In the genomic region with DNA sequence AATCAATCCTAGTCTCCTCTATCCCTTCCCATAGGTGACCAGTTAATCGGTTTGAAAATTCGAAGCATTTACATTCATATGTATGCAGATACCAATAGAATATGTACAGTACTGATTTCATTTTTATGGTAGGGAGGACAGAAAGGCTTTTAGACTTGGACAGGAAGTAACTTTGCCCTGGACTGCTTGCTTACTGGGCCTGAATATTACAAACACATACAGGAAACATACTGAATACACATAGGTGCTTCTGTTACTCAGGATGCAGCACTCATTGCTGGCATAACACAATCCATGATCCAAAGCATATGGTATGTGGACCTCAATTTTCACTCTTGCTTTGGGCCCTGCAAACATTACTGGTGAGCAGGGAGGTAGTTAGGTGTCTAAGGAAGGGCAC, we compare ENCODE assay signal across 18 cellular contexts.
DNase-seq lines count a peak whose midpoint lies in the region; ATAC-seq, FAIRE-seq and TF ChIP-seq lines count a peak whose summit lies in the region.
"Had no signal": no experiment of that assay in that cellular context is flagged by ENCODE, and none has a peak within 500 bp of the region (broad histone marks: within the 10 kb centered on the region; RNA-seq: fewer than 3 reads in every experiment).

No MANE protein-coding gene starts in this region.

- H2BK5ac ChIP-seq in IMR-90 (ENCODE audit: low read depth, low read length, poor library complexity, severe bottlenecking) = no peak overlapping the region

- H3K9me3 ChIP-seq in DND-41 (ENCODE audit: insufficient read depth, low read length, severe bottlenecking) (no peaks in the 10 kb centered on the region), IMR-90 (ENCODE audit: control insufficient read depth, insufficient read depth, low read length) (no peaks in the 10 kb centered on the region), GM12878 (replicated peaks; ENCODE audit: control insufficient read depth, insufficient read depth, low read length) (no peaks in the 10 kb centered on the region), mucosa of descending colon (no peaks in the 10 kb centered on the region)
- H3K9me3 ChIP-seq in naive thymus-derived CD4-positive, alpha-beta T cell (ENCODE audit: control insufficient read depth in 2 of 3, low read length in 3 of 3) = no peaks in the 10 kb centered on the region

- H2AFZ ChIP-seq in DND-41 (ENCODE audit: low read depth, low read length) (peak overlapping the region; percentile 41; the same call in 1 of the 2 replicates), IMR-90 (replicated peaks; ENCODE audit: low read length, poor library complexity) (no peak overlapping the region), GM12878 (ENCODE audit: control insufficient read depth, low read depth, low read length) (no peak overlapping the region)
- H2AFZ ChIP-seq: GM23248 had no signal

- H2BK15ac ChIP-seq in IMR-90 (ENCODE audit: low read depth, low read length) = no peak overlapping the region

- no peak overlapping the region for H3K23ac ChIP-seq in IMR-90 (ENCODE audit: low read depth, low read length)

- H2AK5ac ChIP-seq in IMR-90 (ENCODE audit: low read depth, low read length) = no peak overlapping the region

- no CpG with 5 or more reads among the region's 2 CpGs for WGBS in IMR-90 (ENCODE audit: extremely low coverage in 2 of 2, insufficient read length in 1 of 2), 2 experiments
- 62% methylated on average over 2 of the region's 2 CpGs for WGBS in GM12878 (ENCODE audit: insufficient coverage, insufficient replicate concordance, low lambda C conversion rate, missing lambda C conversion rate)

- H3K9ac ChIP-seq in DND-41 (ENCODE audit: low read depth, low read length) (no peak overlapping the region), IMR-90 (ENCODE audit: low read depth, low read length) (no peak overlapping the region), GM12878 (ENCODE audit: control insufficient read depth, insufficient read depth, low read length) (no peak overlapping the region)
- H3K9ac ChIP-seq: GM23248 had no signal

- H2AK9ac ChIP-seq in IMR-90 (replicated peaks; ENCODE audit: low read depth, low read length, poor library complexity) = peak overlapping the region; percentile 37

- H4K20me1 ChIP-seq in DND-41 (ENCODE audit: insufficient read depth, low read length) (no peaks in the 10 kb centered on the region), IMR-90 (ENCODE audit: insufficient read depth, low read length) (no peaks in the 10 kb centered on the region), GM12878 (ENCODE audit: control insufficient read depth, insufficient read depth) (no peaks in the 10 kb centered on the region)

- dilution Hi-C loops in IMR-90 (cut with HindIII; ENCODE audit: low sequenced_read_pairs, unreplicated experiment) = no loop called here

- H3K14ac ChIP-seq in IMR-90 (replicated peaks; ENCODE audit: low read depth, low read length) = no peak overlapping the region

- FAIRE-seq in GM12878 (lab: Jason Lieb, UNC) = peak; percentile 66
- FAIRE-seq: G401.6, GM19239, H1 had no signal

- BruUV-seq in IMR-90 (replicated peaks; lab: Mats Ljungman, UMichigan) (no TSS peak), GM12878 (replicated peaks; lab: Mats Ljungman, UMichigan) (no TSS peak)

- H3K27ac ChIP-seq in DND-41 (ENCODE audit: low read length) (no peak overlapping the region), IMR-90 (ENCODE audit: insufficient read depth, low read length) (no peak overlapping the region), GM12878 (ENCODE audit: control insufficient read depth, insufficient read depth) (no peak overlapping the region), caudate nucleus (ENCODE audit: low read depth, low read length) (no peak overlapping the region)
- no peak overlapping the region for H3K27ac ChIP-seq in naive thymus-derived CD4-positive, alpha-beta T cell (ENCODE audit: low read depth, low read length)
- H3K27ac ChIP-seq: GM23248 had no signal

- no peak overlapping the region for H2BK20ac ChIP-seq in IMR-90 (ENCODE audit: low read depth, low read length)

- no peak for DNase-seq in DND-41
- no peak for DNase-seq in IMR-90
- DNase-seq in GM12878 (ENCODE audit: low read depth, low spot score) = no peak
- no peak for DNase-seq in mucosa of descending colon
- no peak for DNase-seq in caudate nucleus (lab: John Stamatoyannopoulos, UW)
- DNase-seq in naive thymus-derived CD4-positive, alpha-beta T cell = no peak
- DNase-seq: C1 segment of cervical spinal cord; Caco-2; CD8-positive, alpha-beta T cell; DMS153; DMS79 treated with DMSO at 0.1 percent for 48 hours; GM23248; H7; HCEC 1CT had no signal

- no peak overlapping the region for H3K56ac ChIP-seq in IMR-90 (ENCODE audit: extremely low read depth, insufficient read depth, low read length)

- no peaks in the 10 kb centered on the region for H3K9me1 ChIP-seq in IMR-90 (ENCODE audit: insufficient read depth, low read length)

- POLR2A ChIA-PET in IMR-90 (lab: Charles Lee; ENCODE audit: unreplicated experiment) = no interaction called here
- POLR2A ChIA-PET in GM12878 (lab: Charles Lee) = interaction anchor here (0.5 kb wide), 1 partner anchor 486 kb away, joined by 3 read pairs; no protein-coding TSS in a partner anchor
- POLR2A ChIA-PET in naive thymus-derived CD4-positive, alpha-beta T cell (lab: Charles Lee) = no interaction called here

- no peaks in the 10 kb centered on the region for H3K27me3 Mint-ChIP-seq in naive thymus-derived CD4-positive, alpha-beta T cell

- TF ChIP-seq POLR2A in IMR-90 (IDR thresholded peaks at IDR 0.05; ENCODE audit: low read depth, low read length) (no peak), GM12878 (IDR thresholded peaks at IDR 0.05; ENCODE audit: low read depth, low read length) (no peak)

- no peak overlapping the region for H4K5ac ChIP-seq in IMR-90 (ENCODE audit: low read depth, low read length)

- no peak for TF ChIP-seq RAD21 in IMR-90 (IDR thresholded peaks at IDR 0.05; ENCODE audit: low read length)
- TF ChIP-seq RAD21 in GM12878 (IDR thresholded peaks at IDR 0.05; ENCODE audit: insufficient read depth, low read depth, low read length) = no peak

- peaks cover 0 to 13% (median 12%) of the 10 kb centered on the region in 5 donors for H3K36me3 Mint-ChIP-seq in naive thymus-derived CD4-positive, alpha-beta T cell
- H3K36me3 Mint-ChIP-seq: CD8-positive, alpha-beta T cell had no signal

- H3K9me3 Mint-ChIP-seq in naive thymus-derived CD4-positive, alpha-beta T cell = peaks cover 0 to 8% (median 0%) of the 10 kb centered on the region in 11 donors

- H3K4me1 ChIP-seq in DND-41 (ENCODE audit: insufficient read depth, low read length) (no peaks in the 10 kb centered on the region), IMR-90 (ENCODE audit: control insufficient read depth, insufficient read depth, low read length) (no peaks in the 10 kb centered on the region), GM12878 (ENCODE audit: control insufficient read depth, insufficient read depth, low read length) (no peaks in the 10 kb centered on the region), mucosa of descending colon (ENCODE audit: low read depth) (no peaks in the 10 kb centered on the region)
- no peaks in the 10 kb centered on the region for H3K4me1 ChIP-seq in naive thymus-derived CD4-positive, alpha-beta T cell (ENCODE audit: control insufficient read depth in 2 of 2, insufficient read depth in 2 of 2, low read length in 2 of 2)
- H3K4me1 ChIP-seq: Caco-2 had no signal

- no peaks in the 10 kb centered on the region for H3K27me3 ChIP-seq in DND-41 (ENCODE audit: insufficient read depth, low read length, poor library complexity)
- H3K27me3 ChIP-seq in IMR-90 (ENCODE audit: control insufficient read depth, insufficient read depth, low read length) = no peaks in the 10 kb centered on the region
- no peaks in the 10 kb centered on the region for H3K27me3 ChIP-seq in GM12878 (replicated peaks in 1 of 2; ENCODE audit: control insufficient read depth in 2 of 2, insufficient read depth in 2 of 2, low read length in 1 of 2)
- no peaks in the 10 kb centered on the region for H3K27me3 ChIP-seq in naive thymus-derived CD4-positive, alpha-beta T cell (ENCODE audit: control insufficient read depth in 2 of 2, insufficient read depth in 2 of 2, low read length in 2 of 2)

- H3K79me2 ChIP-seq in DND-41 (ENCODE audit: insufficient read depth, low read length) = no peaks in the 10 kb centered on the region
- H3K79me2 ChIP-seq in GM12878 (ENCODE audit: control insufficient read depth, insufficient read depth, low read length) = no peaks in the 10 kb centered on the region

- ATAC-seq in DND-41 (ENCODE audit: insufficient read depth, low read depth) = no peak
- ATAC-seq in IMR-90 (ENCODE audit: low read depth) = no peak
- no peak for ATAC-seq in GM12878
- ATAC-seq in mucosa of descending colon = peak; percentile 83
- ATAC-seq in GM21381 (IDR thresholded peaks at IDR 0.05; ENCODE audit: unreplicated experiment) = no peak
- no peak for ATAC-seq in naive thymus-derived CD4-positive, alpha-beta T cell
- ATAC-seq: CD8-positive, alpha-beta T cell had no signal

- RAD21 ChIA-PET in GM12878 (lab: Charles Lee; ENCODE audit: unreplicated experiment) = no interaction called here

- no peak overlapping the region for H4K8ac ChIP-seq in IMR-90 (ENCODE audit: low read depth in 2 of 2, low read length in 2 of 2)

- H3K4me3 Mint-ChIP-seq in naive thymus-derived CD4-positive, alpha-beta T cell = no peak overlapping the region
- H3K4me3 Mint-ChIP-seq: CD8-positive, alpha-beta T cell had no signal

- H3K4me3 ChIP-seq in DND-41 (ENCODE audit: low read depth in 1 of 2, low read length in 2 of 2) (no peak overlapping the region), IMR-90 (ENCODE audit: insufficient read depth, low read depth, low read length) (no peak overlapping the region), GM12878 (no peak overlapping the region), mucosa of descending colon (no peak overlapping the region)
- no peak overlapping the region for H3K4me3 ChIP-seq in naive thymus-derived CD4-positive, alpha-beta T cell (ENCODE audit: low read length)
- H3K4me3 ChIP-seq: GM23248 had no signal

- H3K18ac ChIP-seq in IMR-90 (ENCODE audit: low read depth, low read length) = no peak overlapping the region

- no peak overlapping the region for H2BK120ac ChIP-seq in IMR-90 (ENCODE audit: low read depth, low read length)

- no peaks in the 10 kb centered on the region for H3K36me3 ChIP-seq in DND-41 (ENCODE audit: insufficient read depth, low read length)
- H3K36me3 ChIP-seq in IMR-90 (ENCODE audit: control insufficient read depth, insufficient read depth, low read length) = no peaks in the 10 kb centered on the region
- no peaks in the 10 kb centered on the region for H3K36me3 ChIP-seq in GM12878 (ENCODE audit: control insufficient read depth in 2 of 2, insufficient read depth in 2 of 2, low read length in 1 of 2)
- no peaks in the 10 kb centered on the region for H3K36me3 ChIP-seq in mucosa of descending colon (ENCODE audit: low read depth)
- H3K36me3 ChIP-seq in naive thymus-derived CD4-positive, alpha-beta T cell (ENCODE audit: control insufficient read depth in 2 of 3, insufficient read depth in 3 of 3, low read length in 3 of 3) = no peaks in the 10 kb centered on the region

- SMC1A ChIA-PET in GM12878 (lab: Charles Lee; ENCODE audit: uncharacterized antibody, unreplicated experiment) = no interaction called here

- no peak overlapping the region for H4K91ac ChIP-seq in IMR-90 (ENCODE audit: insufficient read depth, low read depth, low read length)

- TF ChIP-seq CTCF in DND-41 (IDR thresholded peaks at IDR 0.05; ENCODE audit: borderline replicate concordance, extremely low read depth, low read length, poor library complexity, severe bottlenecking) (no peak), IMR-90 (conservative IDR thresholded peaks at IDR 0.05; ENCODE audit: low read depth, low read length) (no peak), GM12878 (IDR thresholded peaks at IDR 0.05 in 2 of 3, conservative IDR thresholded peaks at IDR 0.05 in 1 of 3; ENCODE audit: control insufficient read depth in 2 of 3, extremely low read depth in 1 of 3, insufficient read depth in 1 of 3, low read depth in 3 of 3, low read length in 3 of 3) (no peak), mucosa of descending colon (IDR thresholded peaks at IDR 0.05) (no peak)

- in situ Hi-C loops in IMR-90 (cut with MboI; ENCODE audit: low sequenced_read_pairs) = no loop called here
- in situ Hi-C loops in GM12878 (cut with MboI) = no loop called here

- H3K79me1 ChIP-seq in IMR-90 (ENCODE audit: low read depth in 1 of 2, low read length in 2 of 2) = no peaks in the 10 kb centered on the region

- H3K4me1 Mint-ChIP-seq in naive thymus-derived CD4-positive, alpha-beta T cell = no peaks in the 10 kb centered on the region

- no peak overlapping the region for H3K4ac ChIP-seq in IMR-90 (ENCODE audit: low read depth, low read length)

- intact Hi-C loops in IMR-90 (cut with micrococcal nuclease) = no loop called here
- intact Hi-C loops in GM12878 (cut with micrococcal nuclease; ENCODE audit: unreplicated experiment) = no loop called here
- intact Hi-C loops in mucosa of descending colon (cut with DNase I, micrococcal nuclease) = no loop called here
- intact Hi-C loops in naive thymus-derived CD4-positive, alpha-beta T cell (cut with micrococcal nuclease) = no loop called here

- H3K27ac Mint-ChIP-seq in naive thymus-derived CD4-positive, alpha-beta T cell = no peak overlapping the region
- H3K27ac Mint-ChIP-seq: CD8-positive, alpha-beta T cell had no signal

- no peak for TF ChIP-seq EP300 in GM12878 (IDR thresholded peaks at IDR 0.05; ENCODE audit: borderline replicate concordance in 1 of 2, control insufficient read depth in 1 of 2, low read depth in 2 of 2, low read length in 2 of 2)

- CTCF ChIA-PET in IMR-90 (lab: Yijun Ruan, JAX) = no interaction called here
- CTCF ChIA-PET in GM12878 (lab: Yijun Ruan, JAX) = no interaction called here
- CTCF ChIA-PET in naive thymus-derived CD4-positive, alpha-beta T cell (lab: Charles Lee) = no interaction called here

- no peak overlapping the region for H3K4me2 ChIP-seq in DND-41 (ENCODE audit: insufficient read depth, low read length)
- no peak overlapping the region for H3K4me2 ChIP-seq in IMR-90 (ENCODE audit: low read depth, low read length)
- H3K4me2 ChIP-seq in GM12878 (ENCODE audit: control insufficient read depth, insufficient read depth) = no peak overlapping the region
